Comparison of ENCODE assay signal across 8 cellular contexts in genomic region chr19:1240925-1241324, GRCh38. TPM values are rescaled to one million over a fixed set of nuclear protein-coding genes. Genes with fewer than 3 reads are reported as not detected.
DNase-seq lines count a peak whose midpoint lies in the region; ATAC-seq and TF ChIP-seq lines count a peak whose summit lies in the region.
"Had no signal": no experiment of that assay in that cellular context is flagged by ENCODE, and none has a peak within 500 bp of the region (broad histone marks: within the 10 kb centered on the region; RNA-seq: fewer than 3 reads in every experiment).

No MANE protein-coding gene starts in this region.

- TF ChIP-seq POLR2A in esophagus squamous epithelium (IDR thresholded peaks at IDR 0.05) = no peak

- no peaks in the 10 kb centered on the region for H3K9me2 ChIP-seq in GM23338 (ENCODE audit: insufficient read depth)

- H3K4me3 ChIP-seq in GM23338 = peak overlapping the region; percentile 95
- peak overlapping the region in 2 of 4 donors; percentile 93 to 96 for H3K4me3 ChIP-seq in esophagus squamous epithelium

- CTCF ChIA-PET in T-cell (lab: Charles Lee) = interaction anchor here in 1 of 2 donors (1.0 kb wide), 1 partner anchor 21 kb away, joined by 3 read pairs; no protein-coding TSS in a partner anchor

- no peaks in the 10 kb centered on the region for H3K36me3 ChIP-seq in GM23338 (ENCODE audit: insufficient read depth)
- H3K36me3 ChIP-seq in esophagus squamous epithelium = peaks cover 0 to 13% (median 0%) of the 10 kb centered on the region in 3 donors

- H3K36me3 Mint-ChIP-seq in GM23338 (ENCODE audit: low read depth) (no peaks in the 10 kb centered on the region; the same call in 2 of the 3 replicates), T-cell (no peaks in the 10 kb centered on the region)
- peaks cover 37% of the 10 kb centered on the region for H3K36me3 Mint-ChIP-seq in stimulated activated effector memory CD8-positive, alpha-beta T cell treated with anti-CD3 and anti-CD28 coated beads, Interleukin-12 subunit alpha, Interleukin-12 subunit beta, amount 100 ng/mL, for 72 hours

- H3K27ac Mint-ChIP-seq in GM23338 = no peak overlapping the region
- H3K27ac Mint-ChIP-seq in T-cell = peak overlapping the region in 1 of 2 donors; percentile 89
- peak overlapping the region; percentile 89 for H3K27ac Mint-ChIP-seq in stimulated activated effector memory CD8-positive, alpha-beta T cell treated with anti-CD3 and anti-CD28 coated beads, Interleukin-12 subunit alpha, Interleukin-12 subunit beta, amount 100 ng/mL, for 72 hours

- TF ChIP-seq CTCF in GM23338 (conservative IDR thresholded peaks at IDR 0.05; ENCODE audit: low read depth in 2 of 2) = no peak
- TF ChIP-seq CTCF in esophagus squamous epithelium (IDR thresholded peaks at IDR 0.05) = no peak

- peak overlapping the region; percentile 74; the same call in 1 of the 2 replicates for H2AFZ ChIP-seq in GM23338

- DNase-seq in GM23338 (ENCODE audit: low spot score) (no peak), T-cell (no peak), esophagus squamous epithelium (lab: John Stamatoyannopoulos, UW) (no peak), SHP77 treated with DMSO at 0.1 percent for 48 hours (lab: John Stamatoyannopoulos, UW) (no peak), sciatic nerve (ENCODE audit: low spot score) (no peak), MV-4-11 (lab: John Stamatoyannopoulos, UW) (no peak)
- no peak for DNase-seq in stimulated activated effector memory CD8-positive, alpha-beta T cell treated with anti-CD3 and anti-CD28 coated beads, Interleukin-12 subunit alpha, Interleukin-12 subunit beta, amount 100 ng/mL, for 72 hours (ENCODE audit: low spot score in 2 of 2)

- POLR2A ChIA-PET in T-cell (lab: Charles Lee) = interaction anchor here (0.6 to 1.1 kb wide), 3 partner anchors 28 to 394 kb away, joined by 3 to 5 read pairs (median 3); partner anchors contain the start of gene CIRBP (in 1 of the 2)

- peak overlapping the region; percentile 89 for H3K4me2 ChIP-seq in GM23338

- H3K4me3 Mint-ChIP-seq in GM23338 (peak overlapping the region; percentile 86), T-cell (peak overlapping the region; percentile 81 to 93 (median 88))
- H3K4me3 Mint-ChIP-seq in stimulated activated effector memory CD8-positive, alpha-beta T cell treated with anti-CD3 and anti-CD28 coated beads, Interleukin-12 subunit alpha, Interleukin-12 subunit beta, amount 100 ng/mL, for 72 hours = peak overlapping the region; percentile 79

- intact Hi-C loops in esophagus squamous epithelium (cut with DNase I) = no loop called here
- intact Hi-C loops in sciatic nerve (cut with DNase I) = no loop called here

- 70% methylated on average over 8 of the region's 15 CpGs; no CpG with 5 or more reads in 1 of the 2 donors for WGBS in esophagus squamous epithelium, 2 donors

- peaks cover 37% of the 10 kb centered on the region for H3F3A ChIP-seq in GM23338 (replicated peaks; ENCODE audit: low read depth)

- H3K27me3 Mint-ChIP-seq in GM23338 (ENCODE audit: insufficient read depth, low read depth, poor library complexity) (peaks cover 11% of the 10 kb centered on the region), T-cell (peaks cover 5 to 8% of the 10 kb centered on the region in 2 donors)

- H3K27ac ChIP-seq in GM23338 (ENCODE audit: low read depth) (no peak overlapping the region), esophagus squamous epithelium (peak overlapping the region; percentile 79 to 99 (median 94))

- H3K4me1 ChIP-seq in GM23338 (ENCODE audit: insufficient read depth) (peaks cover 15% of the 10 kb centered on the region; the same call in 1 of the 2 replicates), esophagus squamous epithelium (peaks cover 65 to 94% (median 78%) of the 10 kb centered on the region in 3 donors)

- no peaks in the 10 kb centered on the region for H3K27me3 ChIP-seq in GM23338 (ENCODE audit: insufficient read depth)
- H3K27me3 ChIP-seq in esophagus squamous epithelium = peaks cover 0 to 13% (median 0%) of the 10 kb centered on the region in 4 donors

- peaks cover 3% of the 10 kb centered on the region; the same call in 1 of the 2 replicates for H4K20me1 ChIP-seq in GM23338 (replicated peaks; ENCODE audit: insufficient read depth)

- H3K9me3 ChIP-seq in esophagus squamous epithelium = no peaks in the 10 kb centered on the region

- H3K9me3 Mint-ChIP-seq in GM23338 (no peaks in the 10 kb centered on the region; the same call in 2 of the 3 replicates), T-cell (no peaks in the 10 kb centered on the region)
- H3K9me3 Mint-ChIP-seq in stimulated activated effector memory CD8-positive, alpha-beta T cell treated with anti-CD3 and anti-CD28 coated beads, Interleukin-12 subunit alpha, Interleukin-12 subunit beta, amount 100 ng/mL, for 72 hours = no peaks in the 10 kb centered on the region

- H3K79me2 ChIP-seq in GM23338 (replicated peaks; ENCODE audit: insufficient read depth) = peaks cover 7% of the 10 kb centered on the region

- peaks cover 20% of the 10 kb centered on the region for H3K4me1 Mint-ChIP-seq in GM23338
- H3K4me1 Mint-ChIP-seq in T-cell = peaks cover 24 to 47% (median 46%) of the 10 kb centered on the region in 3 donors
- peaks cover 34% of the 10 kb centered on the region for H3K4me1 Mint-ChIP-seq in stimulated activated effector memory CD8-positive, alpha-beta T cell treated with anti-CD3 and anti-CD28 coated beads, Interleukin-12 subunit alpha, Interleukin-12 subunit beta, amount 100 ng/mL, for 72 hours

- ATAC-seq in GM23338 (no peak), T-cell (replicated peaks in 1 of 4) (no peak), sciatic nerve (no peak)
- no peak for ATAC-seq in stimulated activated effector memory CD8-positive, alpha-beta T cell treated with anti-CD3 and anti-CD28 coated beads, Interleukin-12 subunit alpha, Interleukin-12 subunit beta, amount 100 ng/mL, for 72 hours

TF ChIP-seq in GM23338, 12 proteins besides CTCF, POLR2A, EP300 and RAD21 (continues in another document):
- TF ChIP-seq REST (IDR thresholded peaks at IDR 0.05; ENCODE audit: unreplicated experiment) (no peak), JUNB (IDR thresholded peaks at IDR 0.05; ENCODE audit: unreplicated experiment) (no peak), EZH2phosphoT487 (IDR thresholded peaks at IDR 0.05; ENCODE audit: unreplicated experiment) (no peak), POLR2AphosphoS5 (IDR thresholded peaks at IDR 0.05; ENCODE audit: low read depth) (no peak), ETS1 (IDR thresholded peaks at IDR 0.05) (no peak), CREB1 (CRISPR knock-in tag; IDR thresholded peaks at IDR 0.05; ENCODE audit: low read depth) (no peak)

RNA-seq across cellular contexts. Expression of gene ATP5F1D, which starts 0.6 kb away (rescaled TPM):
- total RNA-seq in GM23338 (2014; rRNA removed; shearing (Covaris generic)) = 78.7 and 139 TPM in 2 replicates
- 396 and 420 TPM in 2 replicates for polyA plus RNA-seq in GM23338 (2016; fragmentation: Nextera tagmentation; extraction: Ambion mirVana)
- total RNA-seq in T-cell (100 to 1,000 TPM; 117 to 233 (median 155) TPM), esophagus squamous epithelium (100 to 1,000 TPM in 3 of 4 donors, 10 to 100 TPM in 1; 83.4 to 171 (median 132) TPM), sciatic nerve (90.9 TPM)

RNA-seq across cellular contexts. Expression of gene CBARP, which starts 3.1 kb away (rescaled TPM):
- total RNA-seq in GM23338 (2014; rRNA removed; shearing (Covaris generic)) = 10.8 and 14.1 TPM in 2 replicates
- 2.0 TPM in 2 replicates for polyA plus RNA-seq in GM23338 (2016; fragmentation: Nextera tagmentation; extraction: Ambion mirVana)
- total RNA-seq in T-cell = under 1 TPM in 4 of 5 donors, not detected in 1; 0.08 to 0.36 (median 0.23) TPM
- total RNA-seq in esophagus squamous epithelium = 1 to 10 TPM in 3 of 4 donors, under 1 TPM in 1; 0.38 to 1.6 (median 1.2) TPM
- 2.9 TPM for total RNA-seq in sciatic nerve
- total RNA-seq: mononuclear cell had no signal

RNA-seq across cellular contexts. Expression of gene MIDN, which starts 7.5 kb away (rescaled TPM):
- 84.5 and 113 TPM in 2 replicates for total RNA-seq in GM23338 (2014; rRNA removed; shearing (Covaris generic))
- polyA plus RNA-seq in GM23338 (2016; fragmentation: Nextera tagmentation; extraction: Ambion mirVana) = 28.6 and 33.3 TPM in 2 replicates
- total RNA-seq in T-cell (100 to 1,000 TPM in 1 of 5 donors, 10 to 100 TPM in 4; 54.0 to 161 (median 66.9) TPM), esophagus squamous epithelium (10 to 100 TPM; 12.4 to 65.0 (median 40.4) TPM), sciatic nerve (117 TPM)

RNA-seq across cellular contexts. Expression of gene CIRBP, which starts 28.2 kb away (rescaled TPM):
- 152 and 202 TPM in 2 replicates for total RNA-seq in GM23338 (2014; rRNA removed; shearing (Covaris generic))
- 153 and 160 TPM in 2 replicates for polyA plus RNA-seq in GM23338 (2016; fragmentation: Nextera tagmentation; extraction: Ambion mirVana)
- total RNA-seq in T-cell = 100 to 1,000 TPM; 477 to 682 (median 657) TPM
- 100 to 1,000 TPM; 116 to 415 (median 238) TPM for total RNA-seq in esophagus squamous epithelium
- 550 TPM for total RNA-seq in sciatic nerve

RNA-seq across cellular contexts. Expression of gene FAM174C, which starts 34.4 kb away (rescaled TPM):
- 39.2 and 60.4 TPM in 2 replicates for total RNA-seq in GM23338 (2014; rRNA removed; shearing (Covaris generic))
- polyA plus RNA-seq in GM23338 (2016; fragmentation: Nextera tagmentation; extraction: Ambion mirVana) = 62.3 and 68.0 TPM in 2 replicates
- 10 to 100 TPM; 42.1 to 69.8 (median 60.4) TPM for total RNA-seq in T-cell
- total RNA-seq in esophagus squamous epithelium = 10 to 100 TPM; 31.5 to 69.8 (median 50.5) TPM
- 21.4 TPM for total RNA-seq in sciatic nerve
